8 cellular contexts compared by ENCODE assay signal in genomic region chr14:21748869-21749303, GRCh38.
A peak's percentile ranks its signal among the peaks of the same experiment; 100 is the strongest.
DNase-seq lines count a peak whose midpoint lies in the region; ATAC-seq and TF ChIP-seq lines count a peak whose summit lies in the region.

No MANE protein-coding gene starts in this region.

- ATAC-seq in HG03159 (IDR thresholded peaks at IDR 0.05; ENCODE audit: unreplicated experiment), result peak; percentile 70
- no peak for ATAC-seq in HG03571 (IDR thresholded peaks at IDR 0.05; ENCODE audit: unreplicated experiment)

- peaks cover 6% of the 10 kb centered on the region for H3K4me1 Mint-ChIP-seq in glutamatergic neuron (ENCODE audit: low read depth, unreplicated experiment)

- DNase-seq in NCI-H1105 treated with DMSO at 0.1 percent for 48 hours (lab: John Stamatoyannopoulos, UW) (peak; percentile 30), NCI-H1105 (lab: John Stamatoyannopoulos, UW) (no peak), Peyer's patch (peak in 1 of 3 donors; percentile 65), glutamatergic neuron (peak; percentile 60), sigmoid colon (no peak)
- peak; percentile 20 for DNase-seq in activated T-helper 9 cell treated with anti-CD3 and anti-CD28 coated beads, Interleukin-2, amount 50 U/mL, for 16 hours (ENCODE audit: low read depth)

- H3K36me3 Mint-ChIP-seq in glutamatergic neuron (ENCODE audit: unreplicated experiment), result no peaks in the 10 kb centered on the region

- H3K36me3 ChIP-seq in Peyer's patch (no peaks in the 10 kb centered on the region), sigmoid colon (no peaks in the 10 kb centered on the region)

- H3K27me3 ChIP-seq in Peyer's patch (no peaks in the 10 kb centered on the region), sigmoid colon (no peaks in the 10 kb centered on the region)

- H3K27ac Mint-ChIP-seq in glutamatergic neuron (ENCODE audit: unreplicated experiment), result no peak overlapping the region

- H3K27ac ChIP-seq in Peyer's patch, result no peak overlapping the region
- no peak overlapping the region for H3K27ac ChIP-seq in sigmoid colon

- no peak overlapping the region for H3K4me3 ChIP-seq in Peyer's patch
- H3K4me3 ChIP-seq in sigmoid colon, result no peak overlapping the region

- no peaks in the 10 kb centered on the region for H3K9me3 Mint-ChIP-seq in glutamatergic neuron (ENCODE audit: unreplicated experiment)

- 7 to 13% methylated on average over 5 of the region's 5 CpGs for WGBS in sigmoid colon, 2 donors

- H3K27me3 Mint-ChIP-seq in glutamatergic neuron (ENCODE audit: unreplicated experiment), result no peaks in the 10 kb centered on the region

- no peaks in the 10 kb centered on the region for H3K4me1 ChIP-seq in Peyer's patch
- H3K4me1 ChIP-seq in sigmoid colon, result no peaks in the 10 kb centered on the region

- H3K9me3 ChIP-seq in Peyer's patch, result no peaks in the 10 kb centered on the region
- no peaks in the 10 kb centered on the region for H3K9me3 ChIP-seq in sigmoid colon

- no peak for TF ChIP-seq POLR2A in Peyer's patch (IDR thresholded peaks at IDR 0.05)
- no peak for TF ChIP-seq POLR2A in sigmoid colon (IDR thresholded peaks at IDR 0.05)

- no peak overlapping the region for H3K4me3 Mint-ChIP-seq in glutamatergic neuron (ENCODE audit: unreplicated experiment)

- TF ChIP-seq CTCF in Peyer's patch (IDR thresholded peaks at IDR 0.05), result peak; percentile 15 to 47 (median 42)
- TF ChIP-seq CTCF in glutamatergic neuron (IDR thresholded peaks at IDR 0.05; ENCODE audit: partially characterized antibody, unreplicated experiment), result peak; percentile 72
- TF ChIP-seq CTCF in sigmoid colon (IDR thresholded peaks at IDR 0.05), result peak in 3 of 4 experiments; percentile 14 to 49 (median 30)

- intact Hi-C loops in sigmoid colon (cut with DNase I), result no loop called here

- no peak for TF ChIP-seq EP300 in sigmoid colon (IDR thresholded peaks at IDR 0.05)

Comparison
In these comparisons a context has a peak if more than half of its experiments do, and no peak if none do; other contexts are left out.
1. DNase-seq: peak in NCI-H1105 treated with DMSO at 0.1 percent for 48 hours (single experiment), activated T-helper 9 cell treated with anti-CD3 and anti-CD28 coated beads, Interleukin-2, amount 50 U/mL, for 16 hours (single experiment) and glutamatergic neuron (single experiment); none in NCI-H1105 (single experiment) and sigmoid colon (single experiment).
2. Peak in every context shown above with its lines, with median percentiles within 50 percentile points of each other: CTCF ChIP-seq.